Comparison of ENCODE assay signal across 35 cellular contexts in the genomic region with DNA sequence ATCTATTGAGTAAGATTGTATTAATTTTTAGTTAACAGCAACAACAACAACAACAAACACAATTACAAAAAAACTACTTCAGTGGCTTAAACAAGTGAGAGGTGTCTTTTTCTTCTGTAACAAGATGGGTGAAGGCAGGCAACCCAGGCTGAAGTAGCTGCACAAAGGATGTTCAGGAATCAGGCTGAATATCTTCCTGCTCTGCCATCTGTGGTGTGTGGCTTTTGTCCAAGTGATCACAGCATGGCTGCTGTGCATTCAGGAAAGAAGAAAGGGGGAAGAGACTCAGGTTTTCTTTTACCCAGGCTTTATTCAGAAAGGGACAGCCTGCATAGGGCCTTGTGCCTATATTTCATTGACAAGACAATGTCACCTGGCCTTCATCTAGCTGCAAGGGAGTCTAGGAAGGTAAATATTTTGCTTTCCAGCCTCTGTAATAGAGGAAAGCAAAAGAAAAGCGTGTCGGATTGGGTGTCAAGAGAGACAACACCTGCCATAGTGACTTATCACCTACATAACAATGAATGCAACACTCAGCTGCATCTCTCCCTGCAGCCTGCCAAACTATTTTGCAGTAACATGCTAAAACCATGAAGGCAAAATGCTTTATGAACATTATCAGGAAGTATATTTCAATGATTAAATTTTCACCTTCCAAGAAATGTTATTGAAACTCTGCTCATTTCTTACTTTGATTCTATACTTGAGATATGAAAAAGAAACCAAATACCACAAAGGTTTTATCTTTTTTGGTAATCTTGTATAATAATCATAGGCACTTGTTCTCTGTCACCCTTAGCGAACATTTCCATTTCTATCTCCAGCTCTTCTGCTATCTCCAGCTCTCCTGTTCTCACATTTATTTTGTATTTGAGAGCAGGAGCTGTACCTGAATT. TPM values are rescaled to one million over a fixed set of nuclear protein-coding genes. Genes with fewer than 3 reads are reported as not detected.
DNase-seq lines count a peak whose midpoint lies in the region; ATAC-seq, FAIRE-seq and TF ChIP-seq lines count a peak whose summit lies in the region.
"Had no signal": no experiment of that assay in that cellular context is flagged by ENCODE, and none has a peak within 500 bp of the region (broad histone marks: within the 10 kb centered on the region; RNA-seq: fewer than 3 reads in every experiment).

No MANE protein-coding gene starts in this region.

- intact Hi-C loops in activated CD4-positive, alpha-beta T cell treated with anti-CD3 and anti-CD28 coated beads for 36 hours (cut with DNase I, micrococcal nuclease), result loop anchor here in 1 of 2 experiments (1.0 to 2.0 kb wide), 2 partner anchors 25 to 705 kb away; partner anchors contain the start of gene SPC25

- no peak overlapping the region for H3K4me3 ChIP-seq in MM.1S (ENCODE audit: low read length)
- H3K4me3 ChIP-seq: A549, esophagus squamous epithelium, lung, ovary, SK-N-MC, spleen, upper lobe of left lung had no signal

- POLR2A ChIA-PET in activated CD4-positive, alpha-beta T cell treated with anti-CD3 and anti-CD28 coated beads for 36 hours (lab: Charles Lee), result no interaction called here
- POLR2A ChIA-PET in T-cell (lab: Charles Lee), result no interaction called here
- POLR2A ChIA-PET in activated CD4-positive, alpha-beta memory T cell treated with anti-CD3 and anti-CD28 coated beads, Interleukin-2, amount 10 ng/mL, durations not matched to agents 7 days and 5 days (lab: Charles Lee), result interaction anchor here (0.6 to 1.4 kb wide), 3 partner anchors 24 to 571 kb away, joined by 3 to 4 read pairs (median 3); no protein-coding TSS in a partner anchor

- peaks cover 3% of the 10 kb centered on the region for H3K9me3 Mint-ChIP-seq in activated CD4-positive, alpha-beta T cell treated with anti-CD3 and anti-CD28 coated beads for 36 hours (ENCODE audit: low read depth)
- H3K9me3 Mint-ChIP-seq in T-cell, result peaks cover 0 to 3% (median 0%) of the 10 kb centered on the region in 3 donors
- peaks cover 14% of the 10 kb centered on the region for H3K9me3 Mint-ChIP-seq in activated CD4-positive, alpha-beta memory T cell treated with anti-CD3 and anti-CD28 coated beads, Interleukin-2, amount 10 ng/mL, durations not matched to agents 7 days and 5 days
- H3K9me3 Mint-ChIP-seq: nephron had no signal

- no peak for DNase-seq in activated CD4-positive, alpha-beta T cell treated with anti-CD3 and anti-CD28 coated beads for 36 hours
- DNase-seq in activated CD4-positive, alpha-beta T cell treated with anti-CD3 and anti-CD28 coated beads for 1 hour, result no peak
- DNase-seq in MM.1S (peak; percentile 8), T-cell (no peak), occipital lobe (lab: John Stamatoyannopoulos, UW) (peak; percentile 13), retina (no peak), D721Med (ENCODE audit: insufficient read length, low spot score) (no peak)
- no peak for DNase-seq in activated CD4-positive, alpha-beta memory T cell treated with anti-CD3 and anti-CD28 coated beads, Interleukin-2, amount 10 ng/mL, durations not matched to agents 7 days and 5 days
- DNase-seq: activated CD4-positive, alpha-beta T cell treated with anti-CD3 and anti-CD28 coated beads for 48 hours; CD8-positive, alpha-beta memory T cell; central memory CD4-positive, alpha-beta T cell; dermis blood vessel endothelial cell; DND-41; esophagus squamous epithelium; foreskin melanocyte; NCI-H1436; NCI-H774; OCI-M1; ovary; right cardiac atrium; spleen; T-helper 17 cell; upper lobe of left lung had no signal

- FAIRE-seq in D721Med (lab: Jason Lieb, UNC), result no peak
- FAIRE-seq: A549, astrocyte, endometrium, GM18507 had no signal

- no peaks in the 10 kb centered on the region for H3K9me2 ChIP-seq in MM.1S (replicated peaks; ENCODE audit: insufficient read depth, low read length)

- no peaks in the 10 kb centered on the region for H3K27me3 ChIP-seq in MM.1S (replicated peaks; ENCODE audit: insufficient read depth, low read length)
- H3K27me3 ChIP-seq: ovary, upper lobe of left lung had no signal

- H2AFZ ChIP-seq in MM.1S (ENCODE audit: low read length), result no peak overlapping the region

- H3K4me1 Mint-ChIP-seq in activated CD4-positive, alpha-beta T cell treated with anti-CD3 and anti-CD28 coated beads for 36 hours, result peaks cover 12% of the 10 kb centered on the region
- H3K4me1 Mint-ChIP-seq in T-cell, result peaks cover 11 to 13% (median 11%) of the 10 kb centered on the region in 3 donors
- peaks cover 21% of the 10 kb centered on the region for H3K4me1 Mint-ChIP-seq in activated CD4-positive, alpha-beta memory T cell treated with anti-CD3 and anti-CD28 coated beads, Interleukin-2, amount 10 ng/mL, durations not matched to agents 7 days and 5 days
- H3K4me1 Mint-ChIP-seq: nephron had no signal

- H3K27ac ChIP-seq in MM.1S (ENCODE audit: low read length), result no peak overlapping the region
- H3K27ac ChIP-seq: A549, esophagus squamous epithelium, KMS-11, ovary, SK-N-MC, spleen, upper lobe of left lung had no signal

- H3K4me2 ChIP-seq in MM.1S (ENCODE audit: low read depth, low read length), result no peak overlapping the region; the same call in 1 of the 2 replicates
- H3K4me2 ChIP-seq: A549, KMS-11 had no signal

- TF ChIP-seq CTCF in MM.1S (IDR thresholded peaks at IDR 0.05; ENCODE audit: low read length) (no peak), D721Med (IDR thresholded peaks at IDR 0.05; ENCODE audit: insufficient read depth, missing control alignments) (no peak)

- no peaks in the 10 kb centered on the region for H3K79me2 ChIP-seq in MM.1S (ENCODE audit: low read length)

- H3K9me3 ChIP-seq in MM.1S (replicated peaks; ENCODE audit: insufficient read depth, low read length), result no peaks in the 10 kb centered on the region
- H3K9me3 ChIP-seq: ovary, upper lobe of left lung had no signal

- H3K36me3 ChIP-seq in MM.1S (replicated peaks; ENCODE audit: insufficient read depth, low read length), result no peaks in the 10 kb centered on the region
- H3K36me3 ChIP-seq: esophagus squamous epithelium, ovary, spleen, upper lobe of left lung had no signal

- no peaks in the 10 kb centered on the region for H4K20me1 ChIP-seq in MM.1S (ENCODE audit: insufficient read depth, low read length)

- H3K4me3 Mint-ChIP-seq in activated CD4-positive, alpha-beta T cell treated with anti-CD3 and anti-CD28 coated beads for 36 hours, result no peak overlapping the region
- no peak overlapping the region for H3K4me3 Mint-ChIP-seq in T-cell
- H3K4me3 Mint-ChIP-seq in activated CD4-positive, alpha-beta memory T cell treated with anti-CD3 and anti-CD28 coated beads, Interleukin-2, amount 10 ng/mL, durations not matched to agents 7 days and 5 days, result no peak overlapping the region
- H3K4me3 Mint-ChIP-seq: activated naive CD8-positive, alpha-beta T cell; B cell; CD8-positive, alpha-beta memory T cell; nephron; T-helper 17 cell had no signal

- H3F3A ChIP-seq in MM.1S (ENCODE audit: insufficient read depth, low read length), result no peaks in the 10 kb centered on the region

- H3K27me3 Mint-ChIP-seq in activated CD4-positive, alpha-beta T cell treated with anti-CD3 and anti-CD28 coated beads for 36 hours, result peaks cover 22% of the 10 kb centered on the region
- H3K27me3 Mint-ChIP-seq in T-cell, result peaks cover 21 to 24% of the 10 kb centered on the region in 2 donors
- peaks cover 32% of the 10 kb centered on the region for H3K27me3 Mint-ChIP-seq in activated CD4-positive, alpha-beta memory T cell treated with anti-CD3 and anti-CD28 coated beads, Interleukin-2, amount 10 ng/mL, durations not matched to agents 7 days and 5 days

- H3K4me1 ChIP-seq in MM.1S (ENCODE audit: low read length), result peaks cover 8% of the 10 kb centered on the region
- H3K4me1 ChIP-seq: A549 had no signal

- CTCF ChIA-PET in activated CD4-positive, alpha-beta T cell treated with anti-CD3 and anti-CD28 coated beads for 36 hours (lab: Charles Lee), result interaction anchor here (0.8 to 1.7 kb wide), 2 partner anchors 38 to 732 kb away, joined by 3 to 6 read pairs; no protein-coding TSS in a partner anchor
- CTCF ChIA-PET in T-cell (lab: Charles Lee), result interaction anchor here (0.6 to 1.4 kb wide), 3 partner anchors 45 to 569 kb away, joined by 3 to 4 read pairs (median 4); no protein-coding TSS in a partner anchor
- CTCF ChIA-PET in activated CD4-positive, alpha-beta memory T cell treated with anti-CD3 and anti-CD28 coated beads, Interleukin-2, amount 10 ng/mL, durations not matched to agents 7 days and 5 days (lab: Charles Lee), result no interaction called here

- no peak overlapping the region for H3K27ac Mint-ChIP-seq in activated CD4-positive, alpha-beta T cell treated with anti-CD3 and anti-CD28 coated beads for 36 hours
- H3K27ac Mint-ChIP-seq in T-cell, result peak overlapping the region; percentile 58 to 67
- no peak overlapping the region for H3K27ac Mint-ChIP-seq in activated CD4-positive, alpha-beta memory T cell treated with anti-CD3 and anti-CD28 coated beads, Interleukin-2, amount 10 ng/mL, durations not matched to agents 7 days and 5 days
- H3K27ac Mint-ChIP-seq: activated naive CD8-positive, alpha-beta T cell; B cell; nephron; T-helper 17 cell had no signal

- no peak overlapping the region for H3K9ac ChIP-seq in MM.1S (ENCODE audit: low read length)
- H3K9ac ChIP-seq: KMS-11 had no signal

- no peaks in the 10 kb centered on the region for H3K36me3 Mint-ChIP-seq in activated CD4-positive, alpha-beta T cell treated with anti-CD3 and anti-CD28 coated beads for 36 hours (ENCODE audit: low read depth)
- no peaks in the 10 kb centered on the region for H3K36me3 Mint-ChIP-seq in T-cell
- H3K36me3 Mint-ChIP-seq in activated CD4-positive, alpha-beta memory T cell treated with anti-CD3 and anti-CD28 coated beads, Interleukin-2, amount 10 ng/mL, durations not matched to agents 7 days and 5 days (ENCODE audit: low read depth), result peaks cover 7% of the 10 kb centered on the region

- ATAC-seq in activated CD4-positive, alpha-beta T cell treated with anti-CD3 and anti-CD28 coated beads for 36 hours, result peak; percentile 74
- ATAC-seq in T-cell (replicated peaks in 1 of 4), result peak in 1 of 4 experiments; percentile 38
- ATAC-seq: A549, right cardiac atrium, T-helper 17 cell had no signal

RNA-seq across cellular contexts. Expression of gene G6PC2, which starts 14.6 kb away (rescaled TPM):
- not detected for total RNA-seq in activated CD4-positive, alpha-beta T cell treated with anti-CD3 and anti-CD28 coated beads for 36 hours
- total RNA-seq in T-cell (not detected), occipital lobe (not detected)
- not detected for total RNA-seq in activated CD4-positive, alpha-beta memory T cell treated with anti-CD3 and anti-CD28 coated beads, Interleukin-2, amount 10 ng/mL, durations not matched to agents 7 days and 5 days
- total RNA-seq: astrocyte; B cell; CD8-positive, alpha-beta memory T cell; dermis blood vessel endothelial cell; esophagus squamous epithelium; mucosa of gallbladder; right cardiac atrium; spleen; subcutaneous adipose tissue; T-helper 17 cell; upper lobe of left lung had no signal

RNA-seq across cellular contexts. Expression of gene SPC25, which starts 25.5 kb away (rescaled TPM):
- 10 to 100 TPM; 33.7 to 38.4 TPM for total RNA-seq in activated CD4-positive, alpha-beta T cell treated with anti-CD3 and anti-CD28 coated beads for 36 hours
- total RNA-seq in T-cell (under 1 TPM in 3 of 5 donors, not detected in 2; 0.32 to 0.83 (median 0.43) TPM), occipital lobe (3.4 TPM)
- 10 to 100 TPM; 33.3 to 34.2 TPM for total RNA-seq in activated CD4-positive, alpha-beta memory T cell treated with anti-CD3 and anti-CD28 coated beads, Interleukin-2, amount 10 ng/mL, durations not matched to agents 7 days and 5 days
- total RNA-seq: subcutaneous adipose tissue had no signal

Comparison
In these comparisons a context has a peak if more than half of its experiments do, and no peak if none do; other contexts are left out.
1. DNase-seq: peak in MM.1S (single experiment) and occipital lobe (single experiment); none in activated CD4-positive, alpha-beta T cell treated with anti-CD3 and anti-CD28 coated beads for 36 hours (single experiment), activated CD4-positive, alpha-beta T cell treated with anti-CD3 and anti-CD28 coated beads for 1 hour (single experiment), T-cell (0 of 34), retina (single experiment), activated CD4-positive, alpha-beta memory T cell treated with anti-CD3 and anti-CD28 coated beads, Interleukin-2, amount 10 ng/mL, durations not matched to agents 7 days and 5 days (single experiment) and D721Med (single experiment).
2. H3K27ac Mint-ChIP-seq: peak in T-cell (2 of 2); none in activated CD4-positive, alpha-beta T cell treated with anti-CD3 and anti-CD28 coated beads for 36 hours (single experiment) and activated CD4-positive, alpha-beta memory T cell treated with anti-CD3 and anti-CD28 coated beads, Interleukin-2, amount 10 ng/mL, durations not matched to agents 7 days and 5 days (single experiment).